1 cellular context compared by ENCODE assay signal in the genomic region with DNA sequence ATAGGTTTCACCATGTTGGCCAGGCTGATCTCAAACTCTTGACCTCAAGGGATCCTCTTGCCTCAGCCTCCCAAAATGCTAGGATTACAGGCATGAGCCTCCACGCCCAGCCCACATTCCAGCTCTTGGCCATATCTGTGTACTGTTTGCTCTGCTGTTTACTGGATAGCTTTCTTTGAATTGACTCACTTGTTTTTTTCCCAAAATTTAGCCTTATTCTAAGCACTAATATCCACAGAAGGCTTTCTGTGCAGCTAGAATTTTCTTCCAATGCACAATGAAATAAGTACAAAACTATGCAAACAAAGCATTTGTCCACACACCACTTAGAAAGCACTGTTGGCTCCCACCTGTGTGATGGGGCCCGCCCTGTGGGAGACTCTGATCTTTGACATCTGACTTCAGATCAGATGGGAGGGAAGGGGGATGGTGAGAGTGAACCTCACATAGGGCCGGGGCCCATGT.
A peak's percentile ranks its signal among the peaks of the same experiment; 100 is the strongest.
TF ChIP-seq lines count a peak whose summit lies in the region.

No MANE protein-coding gene starts in this region.

TF ChIP-seq in HepG2, 621 proteins besides CTCF, POLR2A, EP300 and RAD21 (continued from another document and continues in another):
- TF ChIP-seq, protein P1, sequence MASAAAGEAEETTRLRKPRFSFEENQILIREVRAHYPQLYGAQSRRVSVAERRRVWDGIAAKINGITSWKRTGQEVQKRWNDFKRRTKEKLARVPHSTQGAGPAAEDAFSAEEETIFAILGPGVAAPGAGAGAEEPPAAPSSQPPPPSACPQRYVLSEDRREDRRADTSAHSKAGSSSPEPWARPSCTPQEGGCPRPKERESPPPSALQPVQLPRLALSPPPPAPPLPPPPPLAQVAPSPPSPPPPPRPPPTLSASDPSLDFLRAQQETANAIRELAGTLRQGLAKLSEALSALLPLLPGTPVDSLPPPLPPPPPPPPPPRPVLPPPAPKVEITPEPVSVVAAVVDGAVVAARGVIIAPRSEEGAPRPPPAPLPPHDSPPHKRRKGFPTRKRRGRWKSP (CRISPR knock-in tag; IDR thresholded peaks at IDR 0.05), result 0 out of 2 replicates have a peak, but pooled peaks have one; percentile 39
- TF ChIP-seq ZNF569 (CRISPR knock-in tag; IDR thresholded peaks at IDR 0.05; ENCODE audit: borderline replicate concordance) (no peak), TGIF2 (CRISPR knock-in tag; IDR thresholded peaks at IDR 0.05) (peak; percentile 19; the same call in 1 of the 2 replicates), ZNF121 (CRISPR knock-in tag; IDR thresholded peaks at IDR 0.05) (0 out of 2 replicates have a peak, but pooled peaks have one; percentile 48), ZNF737 (CRISPR knock-in tag; IDR thresholded peaks at IDR 0.05; ENCODE audit: borderline replicate concordance) (no peak), HDAC1 (CRISPR knock-in tag; IDR thresholded peaks at IDR 0.05) (0 out of 2 replicates have a peak, but pooled peaks have one; percentile 43), RBM39 (IDR thresholded peaks at IDR 0.05; ENCODE audit: low read depth, low read length, poor library complexity, severe bottlenecking) (no peak), NFKB2 (CRISPR knock-in tag; IDR thresholded peaks at IDR 0.05; ENCODE audit: borderline replicate concordance) (no peak), NR2F2 (IDR thresholded peaks at IDR 0.05; ENCODE audit: borderline replicate concordance, low read depth) (peak; percentile 55; the same call in 1 of the 2 replicates), GPN1 (CRISPR knock-in tag; IDR thresholded peaks at IDR 0.05; ENCODE audit: borderline replicate concordance) (no peak), ARNT (IDR thresholded peaks at IDR 0.05) (no peak), ZNF510 (CRISPR knock-in tag; IDR thresholded peaks at IDR 0.05; ENCODE audit: low read depth) (no peak), BHLHE40 (IDR thresholded peaks at IDR 0.05; ENCODE audit: low read length) (no peak), FOSL2 (CRISPR knock-in tag; IDR thresholded peaks at IDR 0.05) (peak; percentile 57; the same call in 1 of the 2 replicates), ZNF343 (CRISPR knock-in tag; IDR thresholded peaks at IDR 0.05) (no peak), CREM (IDR thresholded peaks at IDR 0.05) (peak; percentile 42; the same call in 1 of the 2 replicates), CREM (CRISPR knock-in tag; IDR thresholded peaks at IDR 0.05) (no peak), TCF12 (IDR thresholded peaks at IDR 0.05) (no peak), TCF12 (CRISPR knock-in tag; IDR thresholded peaks at IDR 0.05) (no peak), KMT2B (CRISPR knock-in tag; IDR thresholded peaks at IDR 0.05) (no peak), ZNF354B (CRISPR knock-in tag; IDR thresholded peaks at IDR 0.05) (no peak), TBL1XR1 (IDR thresholded peaks at IDR 0.05; ENCODE audit: borderline replicate concordance, low read length, partially characterized antibody) (no peak), SRF (IDR thresholded peaks at IDR 0.05; ENCODE audit: low read depth, low read length) (0 out of 2 replicates have a peak, but pooled peaks have one; percentile 48), ZNF878 (CRISPR knock-in tag; IDR thresholded peaks at IDR 0.05) (no peak), CCDC6 (CRISPR knock-in tag; IDR thresholded peaks at IDR 0.05) (0 out of 2 replicates have a peak, but pooled peaks have one; percentile 11)
- TF ChIP-seq, protein P2, sequence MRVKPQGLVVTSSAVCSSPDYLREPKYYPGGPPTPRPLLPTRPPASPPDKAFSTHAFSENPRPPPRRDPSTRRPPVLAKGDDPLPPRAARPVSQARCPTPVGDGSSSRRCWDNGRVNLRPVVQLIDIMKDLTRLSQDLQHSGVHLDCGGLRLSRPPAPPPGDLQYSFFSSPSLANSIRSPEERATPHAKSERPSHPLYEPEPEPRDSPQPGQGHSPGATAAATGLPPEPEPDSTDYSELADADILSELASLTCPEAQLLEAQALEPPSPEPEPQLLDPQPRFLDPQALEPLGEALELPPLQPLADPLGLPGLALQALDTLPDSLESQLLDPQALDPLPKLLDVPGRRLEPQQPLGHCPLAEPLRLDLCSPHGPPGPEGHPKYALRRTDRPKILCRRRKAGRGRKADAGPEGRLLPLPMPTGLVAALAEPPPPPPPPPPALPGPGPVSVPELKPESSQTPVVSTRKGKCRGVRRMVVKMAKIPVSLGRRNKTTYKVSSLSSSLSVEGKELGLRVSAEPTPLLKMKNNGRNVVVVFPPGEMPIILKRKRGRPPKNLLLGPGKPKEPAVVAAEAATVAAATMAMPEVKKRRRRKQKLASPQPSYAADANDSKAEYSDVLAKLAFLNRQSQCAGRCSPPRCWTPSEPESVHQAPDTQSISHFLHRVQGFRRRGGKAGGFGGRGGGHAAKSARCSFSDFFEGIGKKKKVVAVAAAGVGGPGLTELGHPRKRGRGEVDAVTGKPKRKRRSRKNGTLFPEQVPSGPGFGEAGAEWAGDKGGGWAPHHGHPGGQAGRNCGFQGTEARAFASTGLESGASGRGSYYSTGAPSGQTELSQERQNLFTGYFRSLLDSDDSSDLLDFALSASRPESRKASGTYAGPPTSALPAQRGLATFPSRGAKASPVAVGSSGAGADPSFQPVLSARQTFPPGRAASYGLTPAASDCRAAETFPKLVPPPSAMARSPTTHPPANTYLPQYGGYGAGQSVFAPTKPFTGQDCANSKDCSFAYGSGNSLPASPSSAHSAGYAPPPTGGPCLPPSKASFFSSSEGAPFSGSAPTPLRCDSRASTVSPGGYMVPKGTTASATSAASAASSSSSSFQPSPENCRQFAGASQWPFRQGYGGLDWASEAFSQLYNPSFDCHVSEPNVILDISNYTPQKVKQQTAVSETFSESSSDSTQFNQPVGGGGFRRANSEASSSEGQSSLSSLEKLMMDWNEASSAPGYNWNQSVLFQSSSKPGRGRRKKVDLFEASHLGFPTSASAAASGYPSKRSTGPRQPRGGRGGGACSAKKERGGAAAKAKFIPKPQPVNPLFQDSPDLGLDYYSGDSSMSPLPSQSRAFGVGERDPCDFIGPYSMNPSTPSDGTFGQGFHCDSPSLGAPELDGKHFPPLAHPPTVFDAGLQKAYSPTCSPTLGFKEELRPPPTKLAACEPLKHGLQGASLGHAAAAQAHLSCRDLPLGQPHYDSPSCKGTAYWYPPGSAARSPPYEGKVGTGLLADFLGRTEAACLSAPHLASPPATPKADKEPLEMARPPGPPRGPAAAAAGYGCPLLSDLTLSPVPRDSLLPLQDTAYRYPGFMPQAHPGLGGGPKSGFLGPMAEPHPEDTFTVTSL (CRISPR knock-in tag; IDR thresholded peaks at IDR 0.05; ENCODE audit: borderline replicate concordance), result 0 out of 2 replicates have a peak, but pooled peaks have one; percentile 40
- TF ChIP-seq, protein P3, sequence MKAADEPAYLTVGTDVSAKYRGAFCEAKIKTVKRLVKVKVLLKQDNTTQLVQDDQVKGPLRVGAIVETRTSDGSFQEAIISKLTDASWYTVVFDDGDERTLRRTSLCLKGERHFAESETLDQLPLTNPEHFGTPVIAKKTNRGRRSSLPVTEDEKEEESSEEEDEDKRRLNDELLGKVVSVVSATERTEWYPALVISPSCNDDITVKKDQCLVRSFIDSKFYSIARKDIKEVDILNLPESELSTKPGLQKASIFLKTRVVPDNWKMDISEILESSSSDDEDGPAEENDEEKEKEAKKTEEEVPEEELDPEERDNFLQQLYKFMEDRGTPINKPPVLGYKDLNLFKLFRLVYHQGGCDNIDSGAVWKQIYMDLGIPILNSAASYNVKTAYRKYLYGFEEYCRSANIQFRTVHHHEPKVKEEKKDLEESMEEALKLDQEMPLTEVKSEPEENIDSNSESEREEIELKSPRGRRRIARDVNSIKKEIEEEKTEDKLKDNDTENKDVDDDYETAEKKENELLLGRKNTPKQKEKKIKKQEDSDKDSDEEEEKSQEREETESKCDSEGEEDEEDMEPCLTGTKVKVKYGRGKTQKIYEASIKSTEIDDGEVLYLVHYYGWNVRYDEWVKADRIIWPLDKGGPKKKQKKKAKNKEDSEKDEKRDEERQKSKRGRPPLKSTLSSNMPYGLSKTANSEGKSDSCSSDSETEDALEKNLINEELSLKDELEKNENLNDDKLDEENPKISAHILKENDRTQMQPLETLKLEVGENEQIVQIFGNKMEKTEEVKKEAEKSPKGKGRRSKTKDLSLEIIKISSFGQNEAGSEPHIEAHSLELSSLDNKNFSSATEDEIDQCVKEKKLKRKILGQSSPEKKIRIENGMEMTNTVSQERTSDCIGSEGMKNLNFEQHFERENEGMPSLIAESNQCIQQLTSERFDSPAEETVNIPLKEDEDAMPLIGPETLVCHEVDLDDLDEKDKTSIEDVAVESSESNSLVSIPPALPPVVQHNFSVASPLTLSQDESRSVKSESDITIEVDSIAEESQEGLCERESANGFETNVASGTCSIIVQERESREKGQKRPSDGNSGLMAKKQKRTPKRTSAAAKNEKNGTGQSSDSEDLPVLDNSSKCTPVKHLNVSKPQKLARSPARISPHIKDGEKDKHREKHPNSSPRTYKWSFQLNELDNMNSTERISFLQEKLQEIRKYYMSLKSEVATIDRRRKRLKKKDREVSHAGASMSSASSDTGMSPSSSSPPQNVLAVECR (CRISPR knock-in tag; IDR thresholded peaks at IDR 0.05; ENCODE audit: borderline replicate concordance), result no peak
- TF ChIP-seq, protein P4, sequence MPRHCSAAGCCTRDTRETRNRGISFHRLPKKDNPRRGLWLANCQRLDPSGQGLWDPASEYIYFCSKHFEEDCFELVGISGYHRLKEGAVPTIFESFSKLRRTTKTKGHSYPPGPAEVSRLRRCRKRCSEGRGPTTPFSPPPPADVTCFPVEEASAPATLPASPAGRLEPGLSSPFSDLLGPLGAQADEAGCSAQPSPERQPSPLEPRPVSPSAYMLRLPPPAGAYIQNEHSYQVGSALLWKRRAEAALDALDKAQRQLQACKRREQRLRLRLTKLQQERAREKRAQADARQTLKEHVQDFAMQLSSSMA (CRISPR knock-in tag; IDR thresholded peaks at IDR 0.05), result no peak
- TF ChIP-seq, protein P5, sequence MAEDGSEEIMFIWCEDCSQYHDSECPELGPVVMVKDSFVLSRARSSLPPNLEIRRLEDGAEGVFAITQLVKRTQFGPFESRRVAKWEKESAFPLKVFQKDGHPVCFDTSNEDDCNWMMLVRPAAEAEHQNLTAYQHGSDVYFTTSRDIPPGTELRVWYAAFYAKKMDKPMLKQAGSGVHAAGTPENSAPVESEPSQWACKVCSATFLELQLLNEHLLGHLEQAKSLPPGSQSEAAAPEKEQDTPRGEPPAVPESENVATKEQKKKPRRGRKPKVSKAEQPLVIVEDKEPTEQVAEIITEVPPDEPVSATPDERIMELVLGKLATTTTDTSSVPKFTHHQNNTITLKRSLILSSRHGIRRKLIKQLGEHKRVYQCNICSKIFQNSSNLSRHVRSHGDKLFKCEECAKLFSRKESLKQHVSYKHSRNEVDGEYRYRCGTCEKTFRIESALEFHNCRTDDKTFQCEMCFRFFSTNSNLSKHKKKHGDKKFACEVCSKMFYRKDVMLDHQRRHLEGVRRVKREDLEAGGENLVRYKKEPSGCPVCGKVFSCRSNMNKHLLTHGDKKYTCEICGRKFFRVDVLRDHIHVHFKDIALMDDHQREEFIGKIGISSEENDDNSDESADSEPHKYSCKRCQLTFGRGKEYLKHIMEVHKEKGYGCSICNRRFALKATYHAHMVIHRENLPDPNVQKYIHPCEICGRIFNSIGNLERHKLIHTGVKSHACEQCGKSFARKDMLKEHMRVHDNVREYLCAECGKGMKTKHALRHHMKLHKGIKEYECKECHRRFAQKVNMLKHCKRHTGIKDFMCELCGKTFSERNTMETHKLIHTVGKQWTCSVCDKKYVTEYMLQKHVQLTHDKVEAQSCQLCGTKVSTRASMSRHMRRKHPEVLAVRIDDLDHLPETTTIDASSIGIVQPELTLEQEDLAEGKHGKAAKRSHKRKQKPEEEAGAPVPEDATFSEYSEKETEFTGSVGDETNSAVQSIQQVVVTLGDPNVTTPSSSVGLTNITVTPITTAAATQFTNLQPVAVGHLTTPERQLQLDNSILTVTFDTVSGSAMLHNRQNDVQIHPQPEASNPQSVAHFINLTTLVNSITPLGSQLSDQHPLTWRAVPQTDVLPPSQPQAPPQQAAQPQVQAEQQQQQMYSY (CRISPR knock-in tag; IDR thresholded peaks at IDR 0.05), result no peak
- TF ChIP-seq, protein P6, sequence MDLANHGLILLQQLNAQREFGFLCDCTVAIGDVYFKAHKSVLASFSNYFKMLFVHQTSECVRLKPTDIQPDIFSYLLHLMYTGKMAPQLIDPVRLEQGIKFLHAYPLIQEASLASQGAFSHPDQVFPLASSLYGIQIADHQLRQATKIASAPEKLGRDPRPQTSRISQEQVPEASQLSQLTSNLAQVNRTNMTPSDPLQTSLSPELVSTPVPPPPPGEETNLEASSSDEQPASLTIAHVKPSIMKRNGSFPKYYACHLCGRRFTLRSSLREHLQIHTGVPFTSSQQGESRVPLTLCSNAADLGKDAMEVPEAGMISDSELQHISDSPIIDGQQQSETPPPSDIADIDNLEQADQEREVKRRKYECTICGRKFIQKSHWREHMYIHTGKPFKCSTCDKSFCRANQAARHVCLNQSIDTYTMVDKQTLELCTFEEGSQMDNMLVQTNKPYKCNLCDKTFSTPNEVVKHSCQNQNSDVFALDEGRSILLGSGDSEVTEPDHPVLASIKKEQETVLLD (CRISPR knock-in tag; IDR thresholded peaks at IDR 0.05; ENCODE audit: low read depth), result no peak
- TF ChIP-seq, protein P7, sequence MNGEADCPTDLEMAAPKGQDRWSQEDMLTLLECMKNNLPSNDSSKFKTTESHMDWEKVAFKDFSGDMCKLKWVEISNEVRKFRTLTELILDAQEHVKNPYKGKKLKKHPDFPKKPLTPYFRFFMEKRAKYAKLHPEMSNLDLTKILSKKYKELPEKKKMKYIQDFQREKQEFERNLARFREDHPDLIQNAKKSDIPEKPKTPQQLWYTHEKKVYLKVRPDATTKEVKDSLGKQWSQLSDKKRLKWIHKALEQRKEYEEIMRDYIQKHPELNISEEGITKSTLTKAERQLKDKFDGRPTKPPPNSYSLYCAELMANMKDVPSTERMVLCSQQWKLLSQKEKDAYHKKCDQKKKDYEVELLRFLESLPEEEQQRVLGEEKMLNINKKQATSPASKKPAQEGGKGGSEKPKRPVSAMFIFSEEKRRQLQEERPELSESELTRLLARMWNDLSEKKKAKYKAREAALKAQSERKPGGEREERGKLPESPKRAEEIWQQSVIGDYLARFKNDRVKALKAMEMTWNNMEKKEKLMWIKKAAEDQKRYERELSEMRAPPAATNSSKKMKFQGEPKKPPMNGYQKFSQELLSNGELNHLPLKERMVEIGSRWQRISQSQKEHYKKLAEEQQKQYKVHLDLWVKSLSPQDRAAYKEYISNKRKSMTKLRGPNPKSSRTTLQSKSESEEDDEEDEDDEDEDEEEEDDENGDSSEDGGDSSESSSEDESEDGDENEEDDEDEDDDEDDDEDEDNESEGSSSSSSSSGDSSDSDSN (CRISPR knock-in tag; IDR thresholded peaks at IDR 0.05), result no peak
- TF ChIP-seq, protein P8, sequence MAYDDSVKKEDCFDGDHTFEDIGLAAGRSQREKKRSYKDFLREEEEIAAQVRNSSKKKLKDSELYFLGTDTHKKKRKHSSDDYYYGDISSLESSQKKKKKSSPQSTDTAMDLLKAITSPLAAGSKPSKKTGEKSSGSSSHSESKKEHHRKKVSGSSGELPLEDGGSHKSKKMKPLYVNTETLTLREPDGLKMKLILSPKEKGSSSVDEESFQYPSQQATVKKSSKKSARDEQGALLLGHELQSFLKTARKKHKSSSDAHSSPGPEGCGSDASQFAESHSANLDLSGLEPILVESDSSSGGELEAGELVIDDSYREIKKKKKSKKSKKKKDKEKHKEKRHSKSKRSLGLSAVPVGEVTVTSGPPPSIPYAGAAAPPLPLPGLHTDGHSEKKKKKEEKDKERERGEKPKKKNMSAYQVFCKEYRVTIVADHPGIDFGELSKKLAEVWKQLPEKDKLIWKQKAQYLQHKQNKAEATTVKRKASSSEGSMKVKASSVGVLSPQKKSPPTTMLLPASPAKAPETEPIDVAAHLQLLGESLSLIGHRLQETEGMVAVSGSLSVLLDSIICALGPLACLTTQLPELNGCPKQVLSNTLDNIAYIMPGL (CRISPR knock-in tag; IDR thresholded peaks at IDR 0.05; ENCODE audit: borderline replicate concordance in 1 of 2, low read depth in 1 of 2), result 0 out of 4 replicates have a peak, but pooled peaks of 1 of the 2 experiments have one; percentile 19
